Comparison of ENCODE assay signal across 8 cellular contexts in genomic region chr2:239245872-239246701, GRCh38.
A peak's percentile ranks its signal among the peaks of the same experiment; 100 is the strongest.
DNase-seq lines count a peak whose midpoint lies in the region; TF ChIP-seq lines count a peak whose summit lies in the region.

No MANE protein-coding gene starts in this region.

- DNase-seq in activated effector memory CD4-positive, alpha-beta T cell treated with anti-CD3 and anti-CD28 coated beads, Interleukin-2, amount 50 U/mL, for 16 hours, result peak; percentile 54
- DNase-seq in activated effector memory CD4-positive, alpha-beta T cell treated with Interleukin-2 at 50 U/mL for 16 hours, result no peak
- no peak for DNase-seq in mesothelial cell of epicardium (ENCODE audit: low spot score in 2 of 2, unreplicated experiment in 2 of 2)
- no peak for DNase-seq in activated CD4-positive, alpha-beta T cell treated with anti-CD3 and anti-CD28 coated beads, Interleukin-2, amount 50 U/mL, for 1 hour
- no peak for DNase-seq in SKM-1 treated with dmso at 0.1 percent for 144 hours (lab: John Stamatoyannopoulos, UW; ENCODE audit: unreplicated experiment)
- DNase-seq in WERI-Rb-1, result no peak
- DNase-seq in NCI-H446 treated with DMSO at 0.1 percent for 48 hours (lab: John Stamatoyannopoulos, UW), result no peak

- peaks cover 92% of the 10 kb centered on the region for H3K4me1 Mint-ChIP-seq in dendritic cell treated with granulocyte-macrophage colony-stimulating factor and Interleukin-4, amounts not matched to agents 40 ng/mL and 50 ng/mL, for 4 days (ENCODE audit: low read depth)
- H3K4me1 Mint-ChIP-seq in mesothelial cell of epicardium, result peaks cover 29% of the 10 kb centered on the region

- H3K36me3 Mint-ChIP-seq in dendritic cell treated with granulocyte-macrophage colony-stimulating factor and Interleukin-4, amounts not matched to agents 40 ng/mL and 50 ng/mL, for 4 days (ENCODE audit: low read depth), result peaks cover 32% of the 10 kb centered on the region
- peaks cover 4% of the 10 kb centered on the region for H3K36me3 Mint-ChIP-seq in mesothelial cell of epicardium

- no peaks in the 10 kb centered on the region for H3K9me3 Mint-ChIP-seq in dendritic cell treated with granulocyte-macrophage colony-stimulating factor and Interleukin-4, amounts not matched to agents 40 ng/mL and 50 ng/mL, for 4 days
- H3K9me3 Mint-ChIP-seq in mesothelial cell of epicardium, result peaks cover 8% of the 10 kb centered on the region

- no peaks in the 10 kb centered on the region for H3K36me3 ChIP-seq in WERI-Rb-1

- no peaks in the 10 kb centered on the region for H3K27me3 Mint-ChIP-seq in dendritic cell treated with granulocyte-macrophage colony-stimulating factor and Interleukin-4, amounts not matched to agents 40 ng/mL and 50 ng/mL, for 4 days
- H3K27me3 Mint-ChIP-seq in mesothelial cell of epicardium (ENCODE audit: low read depth), result no peaks in the 10 kb centered on the region

- H3K27me3 ChIP-seq in WERI-Rb-1 (ENCODE audit: insufficient read depth, low read depth, severe bottlenecking), result no peaks in the 10 kb centered on the region

- H3K9me3 ChIP-seq in WERI-Rb-1 (ENCODE audit: severe bottlenecking), result no peaks in the 10 kb centered on the region

- H3K27ac ChIP-seq in WERI-Rb-1, result no peak overlapping the region

- peak overlapping the region; percentile 55 for H3K27ac Mint-ChIP-seq in dendritic cell treated with granulocyte-macrophage colony-stimulating factor and Interleukin-4, amounts not matched to agents 40 ng/mL and 50 ng/mL, for 4 days
- peak overlapping the region; percentile 19 for H3K27ac Mint-ChIP-seq in mesothelial cell of epicardium

- peak overlapping the region; percentile 0 for H3K4me3 Mint-ChIP-seq in dendritic cell treated with granulocyte-macrophage colony-stimulating factor and Interleukin-4, amounts not matched to agents 40 ng/mL and 50 ng/mL, for 4 days
- H3K4me3 Mint-ChIP-seq in mesothelial cell of epicardium, result peak overlapping the region; percentile 30

- H3K4me3 ChIP-seq in WERI-Rb-1 (ENCODE audit: low read depth, low read length), result no peak overlapping the region

- TF ChIP-seq CTCF in mesothelial cell of epicardium (IDR thresholded peaks at IDR 0.05; ENCODE audit: unreplicated experiment) (no peak), WERI-Rb-1 (IDR thresholded peaks at IDR 0.05; ENCODE audit: low read depth, low read length) (no peak)

- intact Hi-C loops in dendritic cell treated with granulocyte-macrophage colony-stimulating factor and Interleukin-4, amounts not matched to agents 40 ng/mL and 50 ng/mL, for 4 days (cut with micrococcal nuclease), result no loop called here
